Comparison of ENCODE assay signal across 19 cellular contexts in genomic region chr14:103683139-103683538, GRCh38. TPM values are rescaled to one million over a fixed set of nuclear protein-coding genes. Genes with fewer than 3 reads are reported as not detected.
DNase-seq lines count a peak whose midpoint lies in the region; ATAC-seq and TF ChIP-seq lines count a peak whose summit lies in the region.
"Had no signal": no experiment of that assay in that cellular context is flagged by ENCODE, and none has a peak within 500 bp of the region (broad histone marks: within the 10 kb centered on the region; RNA-seq: fewer than 3 reads in every experiment).

No MANE protein-coding gene starts in this region.

- H3K36me3 Mint-ChIP-seq in WTC11 (peaks cover 59% of the 10 kb centered on the region), chondrocyte (ENCODE audit: low read depth) (peaks cover 27% of the 10 kb centered on the region)
- peaks cover 49% of the 10 kb centered on the region for H3K36me3 Mint-ChIP-seq in activated CD4-positive, alpha-beta T cell treated with anti-CD3 and anti-CD28 coated beads, Interleukin-2, amount 10 ng/mL, durations not matched to agents 24 days and 14 days (ENCODE audit: low read depth)

- H3K27me3 Mint-ChIP-seq in WTC11 (ENCODE audit: low read depth) (no peaks in the 10 kb centered on the region), chondrocyte (ENCODE audit: low read depth) (no peaks in the 10 kb centered on the region)
- H3K27me3 Mint-ChIP-seq in activated CD4-positive, alpha-beta T cell treated with anti-CD3 and anti-CD28 coated beads, Interleukin-2, amount 10 ng/mL, durations not matched to agents 24 days and 14 days = no peaks in the 10 kb centered on the region
- H3K27me3 Mint-ChIP-seq: CD4-positive, alpha-beta T cell; IgD-negative memory B cell had no signal

- intact Hi-C loops in posterior vena cava (cut with DNase I) = loop anchor here in 1 of 2 donors (10.0 kb wide), 1 partner anchor 108 kb away; no protein-coding TSS in a partner anchor
- intact Hi-C loops in activated CD4-positive, alpha-beta T cell treated with anti-CD3 and anti-CD28 coated beads, Interleukin-2, amount 10 ng/mL, durations not matched to agents 24 days and 14 days (cut with micrococcal nuclease) = no loop called here

- no peak overlapping the region for H3K4me3 Mint-ChIP-seq in WTC11
- H3K4me3 Mint-ChIP-seq in chondrocyte (ENCODE audit: unreplicated experiment) = no peak overlapping the region
- no peak overlapping the region for H3K4me3 Mint-ChIP-seq in activated CD4-positive, alpha-beta T cell treated with anti-CD3 and anti-CD28 coated beads, Interleukin-2, amount 10 ng/mL, durations not matched to agents 24 days and 14 days
- H3K4me3 Mint-ChIP-seq: CD4-positive, alpha-beta T cell; HFFc6; IgD-negative memory B cell had no signal

- POLR2A ChIA-PET in RWPE1 (lab: Yijun Ruan, JAX; ENCODE audit: low non-redundant PET) = no interaction called here
- POLR2A ChIA-PET in WTC11 (lab: Charles Lee) = interaction anchor here (0.7 kb wide), 1 partner anchor 516 kb away, joined by 6 read pairs; no protein-coding TSS in a partner anchor

- DNase-seq in RWPE1 (ENCODE audit: low spot score) (no peak), WTC11 (ENCODE audit: low spot score) (no peak), chondrocyte (ENCODE audit: low spot score) (peak; percentile 46), posterior vena cava (ENCODE audit: low spot score) (peak; percentile 53)
- DNase-seq in stimulated activated CD4-positive, alpha-beta T cell treated with anti-CD3 and anti-CD28 coated beads, Interleukin-15, amount 100 ng/mL, for 24 hours = no peak
- DNase-seq in activated CD4-positive, alpha-beta T cell treated with anti-CD3 and anti-CD28 coated beads, Interleukin-2, amount 10 ng/mL, durations not matched to agents 24 days and 14 days = no peak
- DNase-seq: BE2C; C1 segment of cervical spinal cord; Caco-2; CD4-positive, alpha-beta T cell; DMS79; GDM1; GOT3; H7; HFFc6 had no signal

- H3K9me3 Mint-ChIP-seq in WTC11 (no peaks in the 10 kb centered on the region), chondrocyte (ENCODE audit: low read depth) (no peaks in the 10 kb centered on the region)
- no peaks in the 10 kb centered on the region for H3K9me3 Mint-ChIP-seq in activated CD4-positive, alpha-beta T cell treated with anti-CD3 and anti-CD28 coated beads, Interleukin-2, amount 10 ng/mL, durations not matched to agents 24 days and 14 days
- H3K9me3 Mint-ChIP-seq: CD4-positive, alpha-beta T cell; HFFc6; IgD-negative memory B cell had no signal

- H3K27ac ChIP-seq in RWPE1 = peak overlapping the region; percentile 12; the same call in 1 of the 2 replicates

- CTCF ChIA-PET in RWPE1 (lab: Yijun Ruan, JAX) (no interaction called here), WTC11 (lab: Charles Lee) (no interaction called here)

- H3K4me1 Mint-ChIP-seq in WTC11 = no peaks in the 10 kb centered on the region
- H3K4me1 Mint-ChIP-seq in chondrocyte (ENCODE audit: low read depth) = peaks cover 48% of the 10 kb centered on the region
- H3K4me1 Mint-ChIP-seq in activated CD4-positive, alpha-beta T cell treated with anti-CD3 and anti-CD28 coated beads, Interleukin-2, amount 10 ng/mL, durations not matched to agents 24 days and 14 days = peaks cover 4% of the 10 kb centered on the region

- TF ChIP-seq CTCF in RWPE1 (conservative IDR thresholded peaks at IDR 0.05; ENCODE audit: low read depth) (no peak), WTC11 (IDR thresholded peaks at IDR 0.05) (no peak), chondrocyte (IDR thresholded peaks at IDR 0.05) (no peak)

- ATAC-seq in WTC11 (no peak), HG03196 (IDR thresholded peaks at IDR 0.05; ENCODE audit: unreplicated experiment) (no peak)
- ATAC-seq: HCT116, HepG2 had no signal

- peak overlapping the region; percentile 23; the same call in 1 of the 2 replicates for H3K27ac Mint-ChIP-seq in WTC11
- H3K27ac Mint-ChIP-seq in chondrocyte (ENCODE audit: unreplicated experiment) = no peak overlapping the region
- no peak overlapping the region for H3K27ac Mint-ChIP-seq in activated CD4-positive, alpha-beta T cell treated with anti-CD3 and anti-CD28 coated beads, Interleukin-2, amount 10 ng/mL, durations not matched to agents 24 days and 14 days
- H3K27ac Mint-ChIP-seq: CD4-positive, alpha-beta T cell; HFFc6; IgD-negative memory B cell had no signal

TF ChIP-seq in WTC11, 78 proteins besides CTCF, POLR2A, EP300 and RAD21:
- TF ChIP-seq GTF2I (CRISPR knock-in tag; conservative IDR thresholded peaks at IDR 0.05) = no peak
- TF ChIP-seq MYBL2 (CRISPR knock-in tag; IDR thresholded peaks at IDR 0.05) = no peak

RNA-seq across cellular contexts. Expression of gene XRCC3, which starts 32.1 kb away (rescaled TPM):
- total RNA-seq in WTC11 (2021) = 46.7 to 51.4 TPM (median 50.5 TPM) in 3 replicates
- total RNA-seq in chondrocyte = 3.4 to 9.9 TPM (median 6.6 TPM) in 3 replicates
- 1 to 10 TPM; 4.0 to 4.9 TPM for total RNA-seq in posterior vena cava
- total RNA-seq in activated CD4-positive, alpha-beta T cell treated with anti-CD3 and anti-CD28 coated beads, Interleukin-2, amount 10 ng/mL, durations not matched to agents 24 days and 14 days = 70.3 and 75.8 TPM in 2 replicates

RNA-seq across cellular contexts. Expression of gene ZFYVE21, which starts 32.5 kb away (rescaled TPM):
- total RNA-seq in WTC11 (2021) (59.7 to 69.2 TPM (median 65.1 TPM) in 3 replicates), chondrocyte (68.6 to 84.3 TPM (median 68.6 TPM) in 3 replicates), posterior vena cava (10 to 100 TPM; 57.2 to 59.5 TPM)
- 21.4 and 23.9 TPM in 2 replicates for total RNA-seq in activated CD4-positive, alpha-beta T cell treated with anti-CD3 and anti-CD28 coated beads, Interleukin-2, amount 10 ng/mL, durations not matched to agents 24 days and 14 days

RNA-seq across cellular contexts. Expression of gene KLC1, which starts 54.1 kb away (rescaled TPM):
- total RNA-seq in WTC11 (2021) = 134 to 171 TPM (median 147 TPM) in 3 replicates
- 188 to 226 TPM (median 190 TPM) in 3 replicates for total RNA-seq in chondrocyte
- 100 to 1,000 TPM; 169 to 192 TPM for total RNA-seq in posterior vena cava
- 132 and 155 TPM in 2 replicates for total RNA-seq in activated CD4-positive, alpha-beta T cell treated with anti-CD3 and anti-CD28 coated beads, Interleukin-2, amount 10 ng/mL, durations not matched to agents 24 days and 14 days

Comparison
In these comparisons a context has a peak if more than half of its experiments do, and no peak if none do; other contexts are left out.
1. DNase-seq: peak in chondrocyte (single experiment) and posterior vena cava (single experiment); none in RWPE1 (single experiment), WTC11 (single experiment), stimulated activated CD4-positive, alpha-beta T cell treated with anti-CD3 and anti-CD28 coated beads, Interleukin-15, amount 100 ng/mL, for 24 hours (single experiment) and activated CD4-positive, alpha-beta T cell treated with anti-CD3 and anti-CD28 coated beads, Interleukin-2, amount 10 ng/mL, durations not matched to agents 24 days and 14 days (single experiment).